ENCODE assay signal across 9 cellular contexts in genomic region chr2:84925336-84925723, GRCh38. TPM values are rescaled to one million over a fixed set of nuclear protein-coding genes. Genes with fewer than 3 reads are reported as not detected.
A peak's percentile ranks its signal among the peaks of the same experiment; 100 is the strongest.
DNase-seq lines count a peak whose midpoint lies in the region; ATAC-seq, FAIRE-seq and TF ChIP-seq lines count a peak whose summit lies in the region.
"Had no signal": no experiment of that assay in that cellular context is flagged by ENCODE, and none has a peak within 500 bp of the region (broad histone marks: within the 10 kb centered on the region; RNA-seq: fewer than 3 reads in every experiment).

No MANE protein-coding gene starts in this region.

- TF ChIP-seq CTCF in DND-41 (IDR thresholded peaks at IDR 0.05; ENCODE audit: borderline replicate concordance, extremely low read depth, low read length, poor library complexity, severe bottlenecking) (no peak), neutrophil (IDR thresholded peaks at IDR 0.05) (no peak)

- peaks cover 15% of the 10 kb centered on the region for H3K4me1 ChIP-seq in DND-41 (ENCODE audit: insufficient read depth, low read length)
- H3K4me1 ChIP-seq in neutrophil (ENCODE audit: control insufficient read depth in 1 of 2, insufficient read depth in 1 of 2, low read depth in 1 of 2, low read length in 1 of 2): peaks cover 19 to 26% of the 10 kb centered on the region in 2 experiments

- POLR2A ChIA-PET in activated naive CD8-positive, alpha-beta T cell treated with anti-CD3 and anti-CD28 coated beads, Interleukin-2, amount 10 ng/mL, durations not matched to agents 7 days and 5 days (lab: Charles Lee): interaction anchor here (0.6 to 4.5 kb wide), 25 partner anchors 13 to 470 kb away, joined by 3 to 116 read pairs (median 4); partner anchors contain the start of genes KCMF1, TMSB10 and TRABD2A

- no peaks in the 10 kb centered on the region for H3K79me2 ChIP-seq in DND-41 (ENCODE audit: insufficient read depth, low read length)

- TF ChIP-seq POLR2A in H54 (IDR thresholded peaks at IDR 0.05; ENCODE audit: low read depth, low read length): no peak

- H3K36me3 ChIP-seq in DND-41 (ENCODE audit: insufficient read depth, low read length): no peaks in the 10 kb centered on the region
- no peaks in the 10 kb centered on the region for H3K36me3 ChIP-seq in neutrophil

- H3K27me3 ChIP-seq in DND-41 (ENCODE audit: insufficient read depth, low read length, poor library complexity) (no peaks in the 10 kb centered on the region), neutrophil (no peaks in the 10 kb centered on the region)

- H3K27ac Mint-ChIP-seq in activated naive CD8-positive, alpha-beta T cell treated with anti-CD3 and anti-CD28 coated beads, Interleukin-2, amount 10 ng/mL, durations not matched to agents 7 days and 5 days: peak overlapping the region; percentile 85

- H3K9me3 Mint-ChIP-seq in activated naive CD8-positive, alpha-beta T cell treated with anti-CD3 and anti-CD28 coated beads, Interleukin-2, amount 10 ng/mL, durations not matched to agents 7 days and 5 days: no peaks in the 10 kb centered on the region
- H3K9me3 Mint-ChIP-seq: neural crest cell had no signal

- no peak for ATAC-seq in DND-41 (ENCODE audit: insufficient read depth, low read depth)
- peak; percentile 1 for ATAC-seq in HG02610 (IDR thresholded peaks at IDR 0.05; ENCODE audit: unreplicated experiment)
- peak; percentile 19 for ATAC-seq in activated naive CD8-positive, alpha-beta T cell treated with anti-CD3 and anti-CD28 coated beads, Interleukin-2, amount 10 ng/mL, durations not matched to agents 7 days and 5 days (ENCODE audit: low read depth)

- peak overlapping the region; percentile 84; the same call in 1 of the 2 replicates for H3K4me2 ChIP-seq in DND-41 (ENCODE audit: insufficient read depth, low read length)

- H2AFZ ChIP-seq in DND-41 (ENCODE audit: low read depth, low read length): peak overlapping the region; percentile 53; the same call in 1 of the 2 replicates

- H3K27ac ChIP-seq in DND-41 (ENCODE audit: low read length): no peak overlapping the region
- H3K27ac ChIP-seq in neutrophil: peak overlapping the region; percentile 11

- H4K20me1 ChIP-seq in DND-41 (ENCODE audit: insufficient read depth, low read length): no peaks in the 10 kb centered on the region

- peaks cover 9% of the 10 kb centered on the region for H3K36me3 Mint-ChIP-seq in activated naive CD8-positive, alpha-beta T cell treated with anti-CD3 and anti-CD28 coated beads, Interleukin-2, amount 10 ng/mL, durations not matched to agents 7 days and 5 days

- DNase-seq in DND-41 (no peak), UCSD-AML1 (lab: John Stamatoyannopoulos, UW; ENCODE audit: unreplicated experiment) (no peak), NCI-H1105 treated with DMSO at 0.1 percent for 48 hours (lab: John Stamatoyannopoulos, UW) (no peak), H54 (ENCODE audit: insufficient read length, low spot score) (no peak), GF-D8 (lab: John Stamatoyannopoulos, UW) (no peak)
- no peak for DNase-seq in activated naive CD8-positive, alpha-beta T cell treated with anti-CD3 and anti-CD28 coated beads, Interleukin-2, amount 10 ng/mL, durations not matched to agents 7 days and 5 days

- peaks cover 29% of the 10 kb centered on the region for H3K4me1 Mint-ChIP-seq in activated naive CD8-positive, alpha-beta T cell treated with anti-CD3 and anti-CD28 coated beads, Interleukin-2, amount 10 ng/mL, durations not matched to agents 7 days and 5 days

- H3K27me3 Mint-ChIP-seq in activated naive CD8-positive, alpha-beta T cell treated with anti-CD3 and anti-CD28 coated beads, Interleukin-2, amount 10 ng/mL, durations not matched to agents 7 days and 5 days: no peaks in the 10 kb centered on the region

- no peak overlapping the region for H3K4me3 ChIP-seq in DND-41 (ENCODE audit: low read depth in 1 of 2, low read length in 2 of 2)
- peak overlapping the region in 1 of 2 experiments; percentile 69 for H3K4me3 ChIP-seq in neutrophil (ENCODE audit: low read depth in 1 of 2, low read length in 1 of 2)

- peak overlapping the region; percentile 96 for H3K4me3 Mint-ChIP-seq in activated naive CD8-positive, alpha-beta T cell treated with anti-CD3 and anti-CD28 coated beads, Interleukin-2, amount 10 ng/mL, durations not matched to agents 7 days and 5 days

- no peak overlapping the region for H3K9ac ChIP-seq in DND-41 (ENCODE audit: low read depth, low read length)

- H3K9me3 ChIP-seq in DND-41 (ENCODE audit: insufficient read depth, low read length, severe bottlenecking) (no peaks in the 10 kb centered on the region), neutrophil (no peaks in the 10 kb centered on the region)

- no peak for FAIRE-seq in H54 (lab: Jason Lieb, UNC)

RNA-seq across cellular contexts. Expression of gene TMSB10, which starts 19.9 kb away (rescaled TPM):
- total RNA-seq in activated naive CD8-positive, alpha-beta T cell treated with anti-CD3 and anti-CD28 coated beads, Interleukin-2, amount 10 ng/mL, durations not matched to agents 7 days and 5 days: 1,000 to 10,000 TPM; 4,217 to 4,653 TPM

RNA-seq across cellular contexts. Expression of gene TRABD2A, which starts 44.4 kb away (rescaled TPM):
- 10 to 100 TPM; 81.1 to 85.5 TPM for total RNA-seq in activated naive CD8-positive, alpha-beta T cell treated with anti-CD3 and anti-CD28 coated beads, Interleukin-2, amount 10 ng/mL, durations not matched to agents 7 days and 5 days

RNA-seq across cellular contexts. Expression of gene KCMF1, which starts 45.6 kb away (rescaled TPM):
- total RNA-seq in activated naive CD8-positive, alpha-beta T cell treated with anti-CD3 and anti-CD28 coated beads, Interleukin-2, amount 10 ng/mL, durations not matched to agents 7 days and 5 days: 10 to 100 TPM; 79.3 to 81.0 TPM
